1 cellular context compared by ENCODE assay signal in the genomic region with DNA sequence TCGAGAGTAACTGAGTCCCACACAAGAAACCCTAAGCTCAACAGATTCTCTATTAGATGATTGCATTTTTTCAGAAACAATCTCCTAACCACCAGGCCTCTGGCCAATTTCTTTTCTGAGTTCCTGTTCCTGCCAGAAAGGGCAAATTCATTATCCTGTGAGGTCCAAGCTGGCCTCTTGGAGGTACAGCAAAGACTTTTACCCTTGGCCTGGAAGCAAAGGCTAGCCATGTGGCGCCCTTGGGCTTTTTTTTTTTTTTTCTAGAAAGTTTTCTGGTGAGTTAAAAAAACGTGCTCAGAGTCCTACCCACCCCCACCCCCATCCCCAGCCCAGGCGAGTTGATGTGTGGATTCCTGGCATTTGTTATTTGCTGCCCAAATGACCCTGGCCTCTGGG.
TF ChIP-seq lines count a peak whose summit lies in the region.

No MANE protein-coding gene starts in this region.

TF ChIP-seq in PFSK-1, 5 proteins besides CTCF, POLR2A, EP300 and RAD21 (continued from another document):
- TF ChIP-seq, protein P1, sequence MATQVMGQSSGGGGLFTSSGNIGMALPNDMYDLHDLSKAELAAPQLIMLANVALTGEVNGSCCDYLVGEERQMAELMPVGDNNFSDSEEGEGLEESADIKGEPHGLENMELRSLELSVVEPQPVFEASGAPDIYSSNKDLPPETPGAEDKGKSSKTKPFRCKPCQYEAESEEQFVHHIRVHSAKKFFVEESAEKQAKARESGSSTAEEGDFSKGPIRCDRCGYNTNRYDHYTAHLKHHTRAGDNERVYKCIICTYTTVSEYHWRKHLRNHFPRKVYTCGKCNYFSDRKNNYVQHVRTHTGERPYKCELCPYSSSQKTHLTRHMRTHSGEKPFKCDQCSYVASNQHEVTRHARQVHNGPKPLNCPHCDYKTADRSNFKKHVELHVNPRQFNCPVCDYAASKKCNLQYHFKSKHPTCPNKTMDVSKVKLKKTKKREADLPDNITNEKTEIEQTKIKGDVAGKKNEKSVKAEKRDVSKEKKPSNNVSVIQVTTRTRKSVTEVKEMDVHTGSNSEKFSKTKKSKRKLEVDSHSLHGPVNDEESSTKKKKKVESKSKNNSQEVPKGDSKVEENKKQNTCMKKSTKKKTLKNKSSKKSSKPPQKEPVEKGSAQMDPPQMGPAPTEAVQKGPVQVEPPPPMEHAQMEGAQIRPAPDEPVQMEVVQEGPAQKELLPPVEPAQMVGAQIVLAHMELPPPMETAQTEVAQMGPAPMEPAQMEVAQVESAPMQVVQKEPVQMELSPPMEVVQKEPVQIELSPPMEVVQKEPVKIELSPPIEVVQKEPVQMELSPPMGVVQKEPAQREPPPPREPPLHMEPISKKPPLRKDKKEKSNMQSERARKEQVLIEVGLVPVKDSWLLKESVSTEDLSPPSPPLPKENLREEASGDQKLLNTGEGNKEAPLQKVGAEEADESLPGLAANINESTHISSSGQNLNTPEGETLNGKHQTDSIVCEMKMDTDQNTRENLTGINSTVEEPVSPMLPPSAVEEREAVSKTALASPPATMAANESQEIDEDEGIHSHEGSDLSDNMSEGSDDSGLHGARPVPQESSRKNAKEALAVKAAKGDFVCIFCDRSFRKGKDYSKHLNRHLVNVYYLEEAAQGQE (IDR thresholded peaks at IDR 0.05; ENCODE audit: insufficient read depth in 1 of 2, low read depth in 2 of 2, low read length in 2 of 2), result no peak; a peak in 1 of 4 replicates
